Comparison of ENCODE assay signal across 6 cellular contexts in genomic region chr1:89051944-89052312, GRCh38. TPM values are rescaled to one million over a fixed set of nuclear protein-coding genes. Genes with fewer than 3 reads are reported as not detected.
"Had no signal": no experiment of that assay in that cellular context is flagged by ENCODE, and none has a peak within 500 bp of the region (broad histone marks: within the 10 kb centered on the region; RNA-seq: fewer than 3 reads in every experiment).

No MANE protein-coding gene starts in this region.

- DNase-seq: H9, HCEC 1CT, IMR-90 had no signal

- H2AFZ ChIP-seq: GM23338 had no signal

- H3K4me3 ChIP-seq: GM23338, K562 had no signal

- ATAC-seq: GM23338, K562 had no signal

- H3K4me2 ChIP-seq: GM23338 had no signal

RNA-seq across cellular contexts. Expression of gene GBP1, which starts 13.1 kb away (rescaled TPM):
- total RNA-seq: GM23338, H1, H9, K562 had no signal
- polyA plus RNA-seq: H1, K562 had no signal

RNA-seq across cellular contexts. Expression of gene GBP3, which starts 29.3 kb away (rescaled TPM):
- total RNA-seq: GM23338, H1, H9 had no signal
- polyA plus RNA-seq: H1 had no signal
